In the genomic region with DNA sequence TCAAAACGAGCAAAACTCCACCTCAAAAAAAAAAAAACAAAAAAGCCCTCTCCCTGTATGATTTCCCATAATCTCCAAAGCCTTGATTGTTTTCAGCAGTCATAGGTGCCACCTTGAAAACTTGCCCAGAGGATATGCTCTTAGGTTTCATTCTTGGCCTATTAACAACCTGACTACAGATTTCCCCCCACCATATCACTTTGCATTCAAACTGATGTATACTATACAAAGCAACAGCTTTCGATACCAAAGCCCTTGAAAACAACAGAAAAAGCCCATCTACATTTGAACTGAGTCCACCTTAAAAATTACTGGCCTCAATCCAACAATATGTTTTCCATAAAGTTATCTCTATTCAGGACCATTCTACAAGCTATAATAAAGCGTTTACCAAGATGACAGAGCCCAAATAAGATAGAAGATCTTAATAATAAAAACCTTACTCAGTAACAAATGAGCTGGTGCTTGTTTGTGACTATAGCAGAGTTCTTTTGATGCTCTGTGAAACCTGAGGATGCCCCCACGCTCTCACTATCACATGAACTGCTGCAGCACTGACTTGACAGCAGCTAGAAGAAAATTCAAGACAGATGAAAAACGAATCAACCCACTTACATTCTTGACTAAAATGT, we compare ENCODE assay signal across 13 cellular contexts. TPM values are rescaled to one million over a fixed set of nuclear protein-coding genes. Genes with fewer than 3 reads are reported as not detected.
A peak's percentile ranks its signal among the peaks of the same experiment; 100 is the strongest.
DNase-seq lines count a peak whose midpoint lies in the region; ATAC-seq and TF ChIP-seq lines count a peak whose summit lies in the region.
"Had no signal": no experiment of that assay in that cellular context is flagged by ENCODE, and none has a peak within 500 bp of the region (broad histone marks: within the 10 kb centered on the region; RNA-seq: fewer than 3 reads in every experiment).

No MANE protein-coding gene starts in this region.

- peak overlapping the region; percentile 96 for H3K27ac Mint-ChIP-seq in activated T-helper 17 cell treated with anti-CD3 and anti-CD28 coated beads, Interleukin-2, amount 50 U/mL, for 72 hours

- peaks cover 45% of the 10 kb centered on the region for H3K4me1 Mint-ChIP-seq in activated T-helper 17 cell treated with anti-CD3 and anti-CD28 coated beads, Interleukin-2, amount 50 U/mL, for 72 hours

- no peak overlapping the region for H3K4me3 ChIP-seq in vagina
- H3K4me3 ChIP-seq: body of pancreas, skin epidermis had no signal

- intact Hi-C loops in vagina (cut with DNase I): no loop called here

- peak; percentile 45 for DNase-seq in stimulated activated naive CD4-positive, alpha-beta T cell treated with Interleukin-2 at 50 U/mL for 16 hours (lab: John Stamatoyannopoulos, UW)
- DNase-seq in stimulated activated naive CD4-positive, alpha-beta T cell (lab: John Stamatoyannopoulos, UW): no peak
- DNase-seq in left kidney (ENCODE audit: low read depth, low spot score) (peak; percentile 71), vagina (ENCODE audit: extremely low spot score in 2 of 2) (no peak), NCI-H2081 treated with DMSO at 0.1 percent for 48 hours (lab: John Stamatoyannopoulos, UW) (no peak)
- DNase-seq: activated CD4-positive, alpha-beta T cell treated with anti-CD3 and anti-CD28 coated beads for 4 hours; body of pancreas; H7 had no signal

- H3K27me3 ChIP-seq in vagina: no peaks in the 10 kb centered on the region
- H3K27me3 ChIP-seq: body of pancreas had no signal

- H3K27me3 Mint-ChIP-seq in activated T-helper 17 cell treated with anti-CD3 and anti-CD28 coated beads, Interleukin-2, amount 50 U/mL, for 72 hours: no peaks in the 10 kb centered on the region

- peaks cover 99% of the 10 kb centered on the region for H3K36me3 Mint-ChIP-seq in activated T-helper 17 cell treated with anti-CD3 and anti-CD28 coated beads, Interleukin-2, amount 50 U/mL, for 72 hours (ENCODE audit: low read depth)

- H3K4me3 Mint-ChIP-seq in activated T-helper 17 cell treated with anti-CD3 and anti-CD28 coated beads, Interleukin-2, amount 50 U/mL, for 72 hours: peak overlapping the region; percentile 80

- no peak for TF ChIP-seq CTCF in vagina (IDR thresholded peaks at IDR 0.05)

- H3K4me1 ChIP-seq in vagina: peaks cover 47% of the 10 kb centered on the region

- peak; percentile 47 for ATAC-seq in activated T-helper 17 cell treated with anti-CD3 and anti-CD28 coated beads, Interleukin-2, amount 50 U/mL, for 72 hours (replicated peaks)
- no peak for ATAC-seq in HG03457 (IDR thresholded peaks at IDR 0.05; ENCODE audit: unreplicated experiment)
- no peak for ATAC-seq in GM18870 (IDR thresholded peaks at IDR 0.05; ENCODE audit: unreplicated experiment)
- ATAC-seq: body of pancreas, esophagus mucosa had no signal

- TF ChIP-seq POLR2A in vagina (IDR thresholded peaks at IDR 0.05): no peak

- H3K9me3 Mint-ChIP-seq in activated T-helper 17 cell treated with anti-CD3 and anti-CD28 coated beads, Interleukin-2, amount 50 U/mL, for 72 hours: no peaks in the 10 kb centered on the region

- no peaks in the 10 kb centered on the region for H3K36me3 ChIP-seq in vagina

- H3K27ac ChIP-seq in vagina: peak overlapping the region; percentile 9
- H3K27ac ChIP-seq: body of pancreas had no signal

- H3K9me3 ChIP-seq in vagina: no peaks in the 10 kb centered on the region
- H3K9me3 ChIP-seq: body of pancreas had no signal

RNA-seq across cellular contexts. Expression of gene FNBP1, which starts 44.4 kb away (rescaled TPM):
- 100 to 1,000 TPM; 173 to 492 TPM for total RNA-seq in activated T-helper 17 cell treated with anti-CD3 and anti-CD28 coated beads, Interleukin-2, amount 50 U/mL, for 72 hours
- total RNA-seq in vagina: 47.1 TPM

RNA-seq across cellular contexts. Expression of gene GPR107, which starts 55.1 kb away (rescaled TPM):
- 10 to 100 TPM; 28.1 to 32.6 TPM for total RNA-seq in activated T-helper 17 cell treated with anti-CD3 and anti-CD28 coated beads, Interleukin-2, amount 50 U/mL, for 72 hours
- total RNA-seq in vagina: 25.5 TPM

Comparison
In these comparisons a context has a peak if more than half of its experiments do, and no peak if none do; other contexts are left out.
1. DNase-seq: peak in stimulated activated naive CD4-positive, alpha-beta T cell treated with Interleukin-2 at 50 U/mL for 16 hours (single experiment) and left kidney (single experiment); none in stimulated activated naive CD4-positive, alpha-beta T cell (0 of 6), vagina (0 of 2) and NCI-H2081 treated with DMSO at 0.1 percent for 48 hours (single experiment).